Comparison of ENCODE assay signal across 21 cellular contexts in genomic region chr22:48870436-48870835, GRCh38.
"Had no signal": no experiment of that assay in that cellular context is flagged by ENCODE, and none has a peak within 500 bp of the region (broad histone marks: within the 10 kb centered on the region; RNA-seq: fewer than 3 reads in every experiment).

No MANE protein-coding gene starts in this region.

- H3K4me1 Mint-ChIP-seq: activated naive CD8-positive, alpha-beta T cell treated with anti-CD3 and anti-CD28 coated beads for 36 hours; central memory CD8-positive, alpha-beta T cell had no signal

- ATAC-seq: activated CD4-positive, CD25-positive, alpha-beta regulatory T cell treated with anti-CD3 and anti-CD28 coated beads, Interleukin-2, amount 50 U/mL, for 24 hours; activated CD8-positive, alpha-beta T cell treated with anti-CD3 and anti-CD28 coated beads, Interleukin-2, amount 10 ng/mL, durations not matched to agents 7 days and 5 days; gastrocnemius medialis; left cardiac atrium; mucosa of descending colon had no signal

- DNase-seq: activated CD4-positive, alpha-beta T cell treated with anti-CD3 and anti-CD28 coated beads, Interleukin-2, amount 50 U/mL, for 1 hour; activated CD8-positive, alpha-beta T cell treated with anti-CD3 and anti-CD28 coated beads, Interleukin-2, amount 10 ng/mL, durations not matched to agents 7 days and 5 days; activated naive CD4-positive, alpha-beta T cell; activated naive CD8-positive, alpha-beta T cell treated with anti-CD3 and anti-CD28 coated beads for 36 hours; colonic mucosa; gastrocnemius medialis; hypothalamus; left cardiac atrium; mesenchymal stem cell; mucosa of descending colon; nucleus accumbens; stimulated activated CD4-positive, alpha-beta T cell treated with anti-CD3 and anti-CD28 coated beads, Interleukin-4, amount 100 ng/mL, for 24 hours; stimulated activated naive CD4-positive, alpha-beta T cell treated with Interleukin-2 at 50 U/mL for 16 hours had no signal

- FAIRE-seq: astrocyte, islet of Langerhans had no signal

- H3K27ac Mint-ChIP-seq: activated CD8-positive, alpha-beta T cell treated with anti-CD3 and anti-CD28 coated beads, Interleukin-2, amount 10 ng/mL, durations not matched to agents 7 days and 5 days; activated naive CD8-positive, alpha-beta T cell treated with anti-CD3 and anti-CD28 coated beads for 36 hours had no signal

- H3K9me3 ChIP-seq: colonic mucosa, gastrocnemius medialis, mucosa of descending colon, thoracic aorta had no signal

- H3K36me3 Mint-ChIP-seq: activated naive CD8-positive, alpha-beta T cell treated with anti-CD3 and anti-CD28 coated beads for 36 hours had no signal

- H3K27ac ChIP-seq: colonic mucosa, dorsolateral prefrontal cortex, esophagus muscularis mucosa, gastrocnemius medialis, thoracic aorta, upper lobe of left lung had no signal

- H3K4me3 ChIP-seq: colonic mucosa, dorsolateral prefrontal cortex, esophagus muscularis mucosa, gastrocnemius medialis, mucosa of descending colon, thoracic aorta, upper lobe of left lung had no signal

- H3K36me3 ChIP-seq: colonic mucosa, esophagus muscularis mucosa, gastrocnemius medialis, thoracic aorta, upper lobe of left lung had no signal

- H3K27me3 ChIP-seq: colonic mucosa, gastrocnemius medialis, upper lobe of left lung had no signal

- H3K4me3 Mint-ChIP-seq: activated CD8-positive, alpha-beta T cell treated with anti-CD3 and anti-CD28 coated beads, Interleukin-2, amount 10 ng/mL, durations not matched to agents 7 days and 5 days; activated naive CD8-positive, alpha-beta T cell treated with anti-CD3 and anti-CD28 coated beads for 36 hours; central memory CD8-positive, alpha-beta T cell had no signal

- H3K4me1 ChIP-seq: colonic mucosa, esophagus muscularis mucosa, gastrocnemius medialis, upper lobe of left lung had no signal
